Comparison of ENCODE assay signal across 11 cellular contexts in genomic region chr16:81780350-81780749, GRCh38. TPM values are rescaled to one million over a fixed set of nuclear protein-coding genes. Genes with fewer than 3 reads are reported as not detected.
DNase-seq lines count a peak whose midpoint lies in the region; ATAC-seq, FAIRE-seq and TF ChIP-seq lines count a peak whose summit lies in the region.
"Had no signal": no experiment of that assay in that cellular context is flagged by ENCODE, and none has a peak within 500 bp of the region (broad histone marks: within the 10 kb centered on the region; RNA-seq: fewer than 3 reads in every experiment).

No MANE protein-coding gene starts in this region.

- no peaks in the 10 kb centered on the region for H3K36me3 Mint-ChIP-seq in stimulated activated effector memory CD8-positive, alpha-beta T cell treated with anti-CD3 and anti-CD28 coated beads, Interleukin-12 subunit alpha, Interleukin-12 subunit beta, amount 100 ng/mL, for 72 hours

- H3K4me3 Mint-ChIP-seq in stimulated activated effector memory CD8-positive, alpha-beta T cell treated with anti-CD3 and anti-CD28 coated beads, Interleukin-12 subunit alpha, Interleukin-12 subunit beta, amount 100 ng/mL, for 72 hours, result peak overlapping the region; percentile 80

- intact Hi-C loops in endothelial cell of umbilical vein (cut with micrococcal nuclease), result no loop called here

- FAIRE-seq in GM12892 (lab: Jason Lieb, UNC) (peak; percentile 63), endothelial cell of umbilical vein (lab: Jason Lieb, UNC) (no peak)

- peaks cover 22% of the 10 kb centered on the region for H3K4me1 Mint-ChIP-seq in stimulated activated effector memory CD8-positive, alpha-beta T cell treated with anti-CD3 and anti-CD28 coated beads, Interleukin-12 subunit alpha, Interleukin-12 subunit beta, amount 100 ng/mL, for 72 hours

- H3K27me3 ChIP-seq in OCI-LY1 (ENCODE audit: insufficient read depth, low read length), result no peaks in the 10 kb centered on the region
- peaks cover 5% of the 10 kb centered on the region in 2 experiments for H3K27me3 ChIP-seq in endothelial cell of umbilical vein (ENCODE audit: control insufficient read depth in 2 of 2, insufficient read depth in 2 of 2, low read length in 2 of 2)

- H2AFZ ChIP-seq in OCI-LY1 (ENCODE audit: low read length) (no peak overlapping the region), endothelial cell of umbilical vein (ENCODE audit: low read depth, low read length) (no peak overlapping the region)

- H3F3A ChIP-seq in OCI-LY1 (ENCODE audit: insufficient read depth, low read length), result peaks cover 9% of the 10 kb centered on the region

- H3K9me1 ChIP-seq in endothelial cell of umbilical vein (replicated peaks; ENCODE audit: control insufficient read depth, extremely low read depth, insufficient read depth, low read length), result no peaks in the 10 kb centered on the region

- CTCF ChIA-PET in endothelial cell of umbilical vein (lab: Charles Lee), result interaction anchor here (3.5 kb wide), 1 partner anchor 93 kb away, joined by 27 read pairs; no protein-coding TSS in a partner anchor

- no peaks in the 10 kb centered on the region for H4K20me1 ChIP-seq in OCI-LY1 (ENCODE audit: insufficient read depth, low read length)
- H4K20me1 ChIP-seq in endothelial cell of umbilical vein (replicated peaks; ENCODE audit: control insufficient read depth, extremely low read depth, insufficient read depth, low read length), result no peaks in the 10 kb centered on the region

- no peaks in the 10 kb centered on the region for H3K9me3 ChIP-seq in OCI-LY1 (ENCODE audit: low read length)
- no peaks in the 10 kb centered on the region for H3K9me3 ChIP-seq in endothelial cell of umbilical vein (replicated peaks; ENCODE audit: control insufficient read depth, insufficient read depth, low read length)

- H3K79me2 ChIP-seq in OCI-LY1 (ENCODE audit: insufficient read depth, low read length), result peaks cover 47% of the 10 kb centered on the region
- no peaks in the 10 kb centered on the region for H3K79me2 ChIP-seq in endothelial cell of umbilical vein (ENCODE audit: control insufficient read depth, insufficient read depth, low read length)

- H3K36me3 ChIP-seq in OCI-LY1 (ENCODE audit: insufficient read depth, low read length) (peaks cover 25% of the 10 kb centered on the region), endothelial cell of umbilical vein (ENCODE audit: control insufficient read depth in 2 of 2, extremely low read depth in 1 of 2, insufficient read depth in 2 of 2, low read length in 2 of 2) (no peaks in the 10 kb centered on the region)
- H3K36me3 ChIP-seq: MG63, WERI-Rb-1 had no signal

- no peaks in the 10 kb centered on the region for H3K9me2 ChIP-seq in OCI-LY1 (ENCODE audit: low read depth, low read length)

- H3K9me3 Mint-ChIP-seq in stimulated activated effector memory CD8-positive, alpha-beta T cell treated with anti-CD3 and anti-CD28 coated beads, Interleukin-12 subunit alpha, Interleukin-12 subunit beta, amount 100 ng/mL, for 72 hours, result no peaks in the 10 kb centered on the region

- no peak overlapping the region for H3K27ac Mint-ChIP-seq in stimulated activated effector memory CD8-positive, alpha-beta T cell treated with anti-CD3 and anti-CD28 coated beads, Interleukin-12 subunit alpha, Interleukin-12 subunit beta, amount 100 ng/mL, for 72 hours

- TSS peak; percentile 26 for BruUV-seq in endothelial cell of umbilical vein (replicated peaks; lab: Mats Ljungman, UMichigan)

- peak overlapping the region; percentile 94 for H3K4me2 ChIP-seq in OCI-LY1 (ENCODE audit: low read length)
- no peak overlapping the region for H3K4me2 ChIP-seq in endothelial cell of umbilical vein (ENCODE audit: insufficient read depth, low read length)

- TF ChIP-seq CTCF in OCI-LY1 (IDR thresholded peaks at IDR 0.05; ENCODE audit: low read length) (no peak), endothelial cell of umbilical vein (IDR thresholded peaks at IDR 0.05; ENCODE audit: extremely low read depth in 1 of 2, insufficient read depth in 1 of 2, low read depth in 1 of 2, low read length in 2 of 2) (no peak)

- TF ChIP-seq POLR2A in GM12892 (IDR thresholded peaks at IDR 0.05; ENCODE audit: low read depth, low read length) (no peak), endothelial cell of umbilical vein (IDR thresholded peaks at IDR 0.05; ENCODE audit: low read depth, low read length) (no peak)

- ATAC-seq in stimulated activated effector memory CD8-positive, alpha-beta T cell treated with anti-CD3 and anti-CD28 coated beads, Interleukin-12 subunit alpha, Interleukin-12 subunit beta, amount 100 ng/mL, for 72 hours, result no peak
- ATAC-seq in GM19452 (IDR thresholded peaks at IDR 0.05; ENCODE audit: unreplicated experiment) (no peak), GM19328 (IDR thresholded peaks at IDR 0.05; ENCODE audit: unreplicated experiment) (no peak)

- H3K9ac ChIP-seq in OCI-LY1 (ENCODE audit: low read length) (peak overlapping the region; percentile 76), endothelial cell of umbilical vein (replicated peaks; ENCODE audit: extremely low read depth, insufficient read depth, low read length) (no peak overlapping the region)

- POLR2A ChIA-PET in endothelial cell of umbilical vein (lab: Charles Lee), result interaction anchor here (0.6 kb wide), 1 partner anchor 129 kb away, joined by 12 read pairs; no protein-coding TSS in a partner anchor

- DNase-seq in GM12892 (ENCODE audit: insufficient read length) (no peak), endothelial cell of umbilical vein (ENCODE audit: low read depth, low spot score) (no peak), NCI-H2029 treated with DMSO at 0.1 percent for 48 hours (lab: John Stamatoyannopoulos, UW) (no peak)
- no peak for DNase-seq in stimulated activated effector memory CD8-positive, alpha-beta T cell treated with anti-CD3 and anti-CD28 coated beads, Interleukin-12 subunit alpha, Interleukin-12 subunit beta, amount 100 ng/mL, for 72 hours (ENCODE audit: low spot score in 2 of 2)
- DNase-seq: GF-D8, MG63, WERI-Rb-1 had no signal

- H3K4me3 ChIP-seq in OCI-LY1 (ENCODE audit: low read depth, low read length, poor library complexity, severe bottlenecking) (peak overlapping the region; percentile 95), endothelial cell of umbilical vein (replicated peaks in 1 of 3; ENCODE audit: insufficient read depth in 1 of 3, low read depth in 1 of 3, low read length in 3 of 3) (peak overlapping the region in 1 of 3 experiments; percentile 59)

- dilution Hi-C loops in endothelial cell of umbilical vein (cut with MboI; ENCODE audit: extremely low pct_ligation_motif_present, low sequenced_read_pairs), result no loop called here

- peak overlapping the region; percentile 99 for H3K27ac ChIP-seq in OCI-LY1 (ENCODE audit: low read depth, low read length, poor library complexity, severe bottlenecking)
- H3K27ac ChIP-seq in endothelial cell of umbilical vein (ENCODE audit: insufficient read depth, low read depth, low read length), result no peak overlapping the region
- H3K27ac ChIP-seq: WERI-Rb-1 had no signal

- peaks cover 80% of the 10 kb centered on the region for H3K4me1 ChIP-seq in OCI-LY1 (ENCODE audit: insufficient read depth, low read length, severe bottlenecking)
- H3K4me1 ChIP-seq in endothelial cell of umbilical vein (ENCODE audit: control insufficient read depth, extremely low read depth, insufficient read depth, low read length), result peaks cover 6% of the 10 kb centered on the region

TF ChIP-seq in endothelial cell of umbilical vein, 7 proteins besides CTCF, POLR2A, EP300 and RAD21:
- TF ChIP-seq JUN (IDR thresholded peaks at IDR 0.05; ENCODE audit: borderline replicate concordance, insufficient read depth, insufficient read length, low read depth), result no peak

RNA-seq across cellular contexts. Expression of gene PLCG2, which starts 1.3 kb away (rescaled TPM):
- polyA plus RNA-seq in GM12892 (2012; ENCODE audit: missing spikeins), result 137 TPM
- 9.6 and 13.6 TPM in 2 replicates for total RNA-seq in endothelial cell of umbilical vein
- polyA plus RNA-seq in endothelial cell of umbilical vein, result 9.1 and 10.8 TPM in 2 replicates
- 5.2 and 7.0 TPM in 2 replicates for polyA plus RNA-seq in endothelial cell of umbilical vein (2011; cell fraction: cytosol; rRNA removed)
- 31.5 and 32.8 TPM in 2 replicates for polyA plus RNA-seq in endothelial cell of umbilical vein (2011; cell fraction: nucleus; rRNA removed)
- polyA plus RNA-seq in endothelial cell of umbilical vein (2012), result 5.4 and 5.8 TPM in 2 replicates
- polyA minus RNA-seq in endothelial cell of umbilical vein, result 18.2 and 31.4 TPM in 2 replicates
- 2.6 TPM for polyA minus RNA-seq in endothelial cell of umbilical vein (2011; cell fraction: cytosol; rRNA and poly(A)+ RNA removed)
- polyA minus RNA-seq in endothelial cell of umbilical vein (2011; cell fraction: nucleus; rRNA and poly(A)+ RNA removed), result 27.5 and 31.1 TPM in 2 replicates
- polyA plus RNA-seq: neural cell had no signal
